In the genomic region with DNA sequence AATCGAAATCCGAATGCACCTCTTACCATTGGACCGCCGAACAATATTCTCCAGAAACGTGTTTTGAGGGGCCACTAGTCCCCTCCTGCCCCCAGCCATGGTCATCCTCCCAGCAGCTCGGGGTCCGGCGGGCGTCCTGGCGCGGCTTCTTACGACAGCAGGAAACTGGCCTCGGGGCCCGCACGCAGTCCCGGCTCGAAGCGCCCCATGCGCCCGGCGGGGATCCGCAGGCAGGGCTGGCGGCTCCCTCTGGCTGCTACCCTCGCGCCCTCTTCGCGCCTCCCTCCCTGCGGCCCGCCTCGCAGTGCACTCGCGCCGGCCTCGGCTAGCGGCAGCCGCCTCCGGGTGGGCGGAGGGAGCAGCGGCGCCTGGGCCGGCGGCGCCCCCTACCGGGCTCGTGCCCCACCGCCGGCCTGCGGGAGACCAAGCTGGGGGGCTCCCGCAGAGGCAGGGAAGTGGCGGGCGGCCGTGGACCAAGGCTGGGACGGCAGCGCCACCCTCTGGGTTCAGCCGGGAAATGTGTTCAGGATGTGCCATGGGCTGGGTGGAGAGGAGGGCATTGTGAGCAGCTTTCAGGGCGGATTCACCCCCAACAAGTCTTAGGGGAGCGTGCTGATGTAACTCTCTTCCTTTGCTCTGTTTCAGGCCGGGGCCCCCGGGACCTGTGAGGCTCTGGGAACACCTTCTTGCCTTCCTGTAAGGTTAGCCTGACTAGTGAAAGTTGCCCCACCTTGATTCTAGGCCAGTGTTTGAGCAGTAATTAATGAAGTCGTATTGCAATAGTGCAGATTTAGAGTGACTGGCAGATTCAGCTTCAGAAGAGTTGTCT, we compare ENCODE assay signal across 8 cellular contexts. TPM values are rescaled to one million over a fixed set of nuclear protein-coding genes. Genes with fewer than 3 reads are reported as not detected.
DNase-seq lines count a peak whose midpoint lies in the region; ATAC-seq, FAIRE-seq and TF ChIP-seq lines count a peak whose summit lies in the region.

KCNH1 (minus strand) TSS at position 308 of the 829 bp plus-strand sequence; CDS start at position 105, 203 bp downstream.

- TF ChIP-seq POLR2A in H54 (IDR thresholded peaks at IDR 0.05; ENCODE audit: low read depth, low read length) (peak; percentile 54; the same call in 1 of the 2 replicates), ovary (IDR thresholded peaks at IDR 0.05) (no peak)

- peak; percentile 85 for DNase-seq in ELR (ENCODE audit: low read depth)
- peak; percentile 86 for DNase-seq in H54 (ENCODE audit: insufficient read length, low spot score)
- DNase-seq in LNCaP clone FGC (ENCODE audit: low read depth) = no peak
- DNase-seq in SJSA1 (ENCODE audit: low read depth in 1 of 2, low spot score in 2 of 2) = peak; percentile 86 to 92
- peak; percentile 79 for DNase-seq in activated naive CD4-positive, alpha-beta T cell treated with anti-CD3 and anti-CD28 coated beads, Interleukin-2, amount 10 ng/mL, durations not matched to agents 7 days and 5 days
- peak; percentile 89 for DNase-seq in globus pallidus (ENCODE audit: low spot score)
- DNase-seq in ovary = peak; percentile 40 to 82 (median 59)
- no peak for DNase-seq in thoracic aorta (ENCODE audit: low spot score)

- peak; percentile 47 for ATAC-seq in thoracic aorta (ENCODE audit: insufficient number of reproducible peaks, low FRiP score, low read depth)

- no peak within 1 kb of the TSS for H3K27ac Mint-ChIP-seq in activated naive CD4-positive, alpha-beta T cell treated with anti-CD3 and anti-CD28 coated beads, Interleukin-2, amount 10 ng/mL, durations not matched to agents 7 days and 5 days

- H3K27me3 Mint-ChIP-seq in activated naive CD4-positive, alpha-beta T cell treated with anti-CD3 and anti-CD28 coated beads, Interleukin-2, amount 10 ng/mL, durations not matched to agents 7 days and 5 days = peaks cover 41% of the 10 kb centered on the region

- CTCF ChIA-PET in activated naive CD4-positive, alpha-beta T cell treated with anti-CD3 and anti-CD28 coated beads, Interleukin-2, amount 10 ng/mL, durations not matched to agents 7 days and 5 days (lab: Charles Lee) = interaction anchor here (0.6 to 4.8 kb wide), 17 partner anchors 9 to 739 kb away, joined by 3 to 43 read pairs (median 3); no protein-coding TSS in a partner anchor

- H3K4me3 ChIP-seq in LNCaP clone FGC (ENCODE audit: low read depth, low read length) (peak within 1 kb of the TSS; percentile 20; the same call in 1 of the 2 replicates), SJSA1 (peak within 1 kb of the TSS; percentile 36), ovary (peak within 1 kb of the TSS; percentile 31), thoracic aorta (peak within 1 kb of the TSS; percentile 69)

- H3K27ac ChIP-seq in SJSA1 = no peak within 1 kb of the TSS
- H3K27ac ChIP-seq in ovary = no peak within 1 kb of the TSS
- H3K27ac ChIP-seq in thoracic aorta = no peak within 1 kb of the TSS

- H3K27me3 ChIP-seq in SJSA1 (replicated peaks) (peaks cover 35% of the 10 kb centered on the region), ovary (no peaks in the 10 kb centered on the region), thoracic aorta (replicated peaks; ENCODE audit: insufficient read depth) (no peaks in the 10 kb centered on the region)

- peak within 1 kb of the TSS; percentile 54 for H3K4me3 Mint-ChIP-seq in activated naive CD4-positive, alpha-beta T cell treated with anti-CD3 and anti-CD28 coated beads, Interleukin-2, amount 10 ng/mL, durations not matched to agents 7 days and 5 days

- H3K36me3 Mint-ChIP-seq in activated naive CD4-positive, alpha-beta T cell treated with anti-CD3 and anti-CD28 coated beads, Interleukin-2, amount 10 ng/mL, durations not matched to agents 7 days and 5 days = no peaks in the 10 kb centered on the region

- peak; percentile 80 for TF ChIP-seq CTCF in LNCaP clone FGC (IDR thresholded peaks at IDR 0.05; ENCODE audit: control insufficient read depth, extremely low read depth, insufficient read depth)
- peak; percentile 40 to 80 (median 70) for TF ChIP-seq CTCF in ovary (IDR thresholded peaks at IDR 0.05)
- peak; percentile 75 for TF ChIP-seq CTCF in thoracic aorta (IDR thresholded peaks at IDR 0.05)

- peak; percentile 84 for FAIRE-seq in H54 (lab: Jason Lieb, UNC)

- no peaks in the 10 kb centered on the region for H3K9me3 ChIP-seq in SJSA1 (replicated peaks)
- H3K9me3 ChIP-seq in ovary = no peaks in the 10 kb centered on the region
- no peaks in the 10 kb centered on the region for H3K9me3 ChIP-seq in thoracic aorta

- TF ChIP-seq EP300 in ovary (IDR thresholded peaks at IDR 0.05) = no peak

- H3K4me1 ChIP-seq in SJSA1 (replicated peaks) = peaks cover 9% of the 10 kb centered on the region
- peaks cover 2% of the 10 kb centered on the region for H3K4me1 ChIP-seq in ovary (ENCODE audit: insufficient read depth)
- H3K4me1 ChIP-seq in thoracic aorta (ENCODE audit: control insufficient read depth in 1 of 2, low read depth in 2 of 2) = peaks cover 7 to 17% of the 10 kb centered on the region in 2 donors

- peaks cover 8% of the 10 kb centered on the region for H3K4me1 Mint-ChIP-seq in activated naive CD4-positive, alpha-beta T cell treated with anti-CD3 and anti-CD28 coated beads, Interleukin-2, amount 10 ng/mL, durations not matched to agents 7 days and 5 days

- no peaks in the 10 kb centered on the region for H3K9me3 Mint-ChIP-seq in activated naive CD4-positive, alpha-beta T cell treated with anti-CD3 and anti-CD28 coated beads, Interleukin-2, amount 10 ng/mL, durations not matched to agents 7 days and 5 days

- no peaks in the 10 kb centered on the region for H3K36me3 ChIP-seq in SJSA1
- no peaks in the 10 kb centered on the region for H3K36me3 ChIP-seq in ovary
- H3K36me3 ChIP-seq in thoracic aorta = no peaks in the 10 kb centered on the region

- WGBS in ovary, 3 donors = 1 to 3% (median 2%) methylated on average over 45 to 60 of the region's 60 CpGs

- intact Hi-C loops in ovary (cut with DNase I) = loop anchor here in 3 of 4 donors (5.0 to 10.0 kb wide), 3 partner anchors 687 to 729 kb away; no protein-coding TSS in a partner anchor

RNA-seq across cellular contexts. Expression of gene KCNH1, which starts in this region (rescaled TPM):
- 0.58 and 2.7 TPM in 2 replicates for total RNA-seq in SJSA1 (2014; rRNA removed; shearing (Covaris generic))
- total RNA-seq in ovary (under 1 TPM in 2 of 7 donors, not detected in 5; 0.11 to 0.46 TPM), thoracic aorta (under 1 TPM in 1 of 2 donors, not detected in 1; 0.21 TPM)
- polyA plus RNA-seq in ovary = not detected

Comparison
In these comparisons a context has a peak if more than half of its experiments do, and no peak if none do; other contexts are left out.
1. Peak in DNase-seq and H3K4me3 ChIP-seq in ovary; RNA of the gene not detected or under 1 TPM.
2. Peak in ATAC-seq and H3K4me3 ChIP-seq in thoracic aorta; RNA of the gene not detected or under 1 TPM.
3. DNase-seq: peak in ELR (single experiment), H54 (single experiment), SJSA1 (2 of 2), activated naive CD4-positive, alpha-beta T cell treated with anti-CD3 and anti-CD28 coated beads, Interleukin-2, amount 10 ng/mL, durations not matched to agents 7 days and 5 days (single experiment) and globus pallidus (single experiment); none in LNCaP clone FGC (single experiment) and thoracic aorta (single experiment).
4. Peak in every context shown above with its lines, with median percentiles within 50 percentile points of each other: H3K4me3 ChIP-seq and CTCF ChIP-seq.